Comparison of ENCODE assay signal across 25 cellular contexts in the genomic region with DNA sequence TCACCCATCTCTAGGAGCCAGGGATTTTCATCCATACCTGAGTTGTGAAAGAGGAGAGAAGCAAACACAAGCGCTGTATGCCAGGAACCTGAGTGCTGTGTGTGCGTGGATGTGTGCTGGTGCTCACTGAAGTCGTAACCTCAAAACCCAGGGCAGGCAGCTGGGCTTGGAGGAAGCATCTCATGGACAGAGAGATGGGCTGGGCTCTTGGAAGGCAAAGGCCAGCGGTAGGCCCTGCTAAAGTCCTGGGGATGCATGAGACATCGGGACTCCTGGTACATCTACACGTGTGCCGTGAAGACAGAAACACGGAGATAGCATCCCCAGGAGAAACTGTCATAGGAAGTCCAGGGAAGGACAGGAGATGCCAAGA. TPM values are rescaled to one million over a fixed set of nuclear protein-coding genes. Genes with fewer than 3 reads are reported as not detected.
DNase-seq lines count a peak whose midpoint lies in the region; ATAC-seq and TF ChIP-seq lines count a peak whose summit lies in the region.
"Had no signal": no experiment of that assay in that cellular context is flagged by ENCODE, and none has a peak within 500 bp of the region (broad histone marks: within the 10 kb centered on the region; RNA-seq: fewer than 3 reads in every experiment).

No MANE protein-coding gene starts in this region.

- no peaks in the 10 kb centered on the region for H3K36me3 ChIP-seq in left ventricle myocardium inferior
- H3K36me3 ChIP-seq: BLaER1 treated with 17β-estradiol and CSF1 and Interleukin-3, amounts not matched to agents 10 nM and 100 nM; SJSA1 had no signal

- no peak overlapping the region for H3K4me3 ChIP-seq in left ventricle myocardium inferior
- H3K4me3 ChIP-seq: SJSA1 had no signal

- H3K36me3 Mint-ChIP-seq in central memory CD8-positive, alpha-beta T cell (ENCODE audit: insufficient read depth) = peaks cover 4% of the 10 kb centered on the region
- H3K36me3 Mint-ChIP-seq in natural killer cell = no peaks in the 10 kb centered on the region
- no peaks in the 10 kb centered on the region for H3K36me3 Mint-ChIP-seq in type B pancreatic cell

- H3K27me3 ChIP-seq in left ventricle myocardium inferior (ENCODE audit: low read depth) = peaks cover 39% of the 10 kb centered on the region

- H3K9me3 ChIP-seq in left ventricle myocardium inferior (replicated peaks) = no peaks in the 10 kb centered on the region
- H3K9me3 ChIP-seq: BLaER1 treated with 17β-estradiol and CSF1 and Interleukin-3, amounts not matched to agents 10 nM and 100 nM; SJSA1 had no signal

- peak overlapping the region; percentile 57 for H3K4me3 Mint-ChIP-seq in central memory CD8-positive, alpha-beta T cell
- H3K4me3 Mint-ChIP-seq in natural killer cell (peak overlapping the region; percentile 58), type B pancreatic cell (peak overlapping the region; percentile 73)
- H3K4me3 Mint-ChIP-seq: T-helper 1 cell treated with Interleukin-12 subunit alpha and Interleukin-12 subunit beta and Interleukin-4 antibody, amounts not matched to agents 30 μg/mL and 1 μg/mL, for 36 hours had no signal

- intact Hi-C loops in Right ventricle myocardium inferior (cut with DNase I) (no loop called here), left ventricle myocardium inferior (cut with micrococcal nuclease) (no loop called here), natural killer cell (cut with micrococcal nuclease) (no loop called here)

- no peaks in the 10 kb centered on the region for H3K9me3 Mint-ChIP-seq in central memory CD8-positive, alpha-beta T cell
- H3K9me3 Mint-ChIP-seq in natural killer cell (no peaks in the 10 kb centered on the region), type B pancreatic cell (no peaks in the 10 kb centered on the region)
- H3K9me3 Mint-ChIP-seq: activated CD4-positive, alpha-beta T cell treated with anti-CD3 and anti-CD28 coated beads, Interleukin-2, amount 10 ng/mL, durations not matched to agents 7 days and 5 days; T-helper 1 cell treated with Interleukin-12 subunit alpha and Interleukin-12 subunit beta and Interleukin-4 antibody, amounts not matched to agents 30 μg/mL and 1 μg/mL, for 36 hours had no signal

- H3K4me1 Mint-ChIP-seq in central memory CD8-positive, alpha-beta T cell = peaks cover 24% of the 10 kb centered on the region
- peaks cover 14 to 24% of the 10 kb centered on the region in 2 donors for H3K4me1 Mint-ChIP-seq in natural killer cell
- no peaks in the 10 kb centered on the region for H3K4me1 Mint-ChIP-seq in type B pancreatic cell (ENCODE audit: unreplicated experiment)

- no peak overlapping the region for H3K27ac Mint-ChIP-seq in central memory CD8-positive, alpha-beta T cell (ENCODE audit: low read depth)
- H3K27ac Mint-ChIP-seq in natural killer cell (no peak overlapping the region), type B pancreatic cell (no peak overlapping the region)
- H3K27ac Mint-ChIP-seq: activated CD4-positive, alpha-beta T cell treated with anti-CD3 and anti-CD28 coated beads, Interleukin-2, amount 10 ng/mL, durations not matched to agents 7 days and 5 days; T-helper 1 cell treated with Interleukin-12 subunit alpha and Interleukin-12 subunit beta and Interleukin-4 antibody, amounts not matched to agents 30 μg/mL and 1 μg/mL, for 36 hours had no signal

- ATAC-seq in Right ventricle myocardium inferior (no peak), natural killer cell (no peak), GM18511 (IDR thresholded peaks at IDR 0.05; ENCODE audit: unreplicated experiment) (no peak), HG02588 (IDR thresholded peaks at IDR 0.05; ENCODE audit: unreplicated experiment) (no peak)
- no peak for ATAC-seq in central memory CD8-positive, alpha-beta T cell (replicated peaks; ENCODE audit: extremely low read depth, poor library complexity, severe bottlenecking)
- ATAC-seq: foreskin keratinocyte, HCT116, right cardiac atrium had no signal

- H3K27ac ChIP-seq in left ventricle myocardium inferior (replicated peaks) = no peak overlapping the region
- H3K27ac ChIP-seq: BLaER1 treated with 17β-estradiol and CSF1 and Interleukin-3, amounts not matched to agents 10 nM and 100 nM; foreskin keratinocyte; SJSA1 had no signal

- DNase-seq in Right ventricle myocardium inferior (ENCODE audit: missing footprints) (peak; percentile 28), left ventricle myocardium inferior (no peak), natural killer cell (no peak), type B pancreatic cell (ENCODE audit: extremely low spot score, unreplicated experiment) (no peak), middle frontal gyrus (ENCODE audit: extremely low spot score, low spot score) (no peak)
- no peak for DNase-seq in central memory CD8-positive, alpha-beta T cell (ENCODE audit: low spot score in 2 of 2)
- DNase-seq: ACHN; activated CD4-positive, alpha-beta T cell treated with anti-CD3 and anti-CD28 coated beads, Interleukin-2, amount 10 ng/mL, durations not matched to agents 7 days and 5 days; activated gamma-delta T cell; amygdala; DMS 273 treated with DMSO at 0.1 percent for 48 hours; effector CD4-positive, alpha-beta T cell; foreskin keratinocyte; hypothalamus; islet precursor cell; KBM-7; NCI-H1436; NCI-H524 had no signal

- H3K27me3 Mint-ChIP-seq in central memory CD8-positive, alpha-beta T cell = peaks cover 10% of the 10 kb centered on the region
- H3K27me3 Mint-ChIP-seq in natural killer cell (ENCODE audit: low read depth in 2 of 2) (peaks cover 0 to 22% of the 10 kb centered on the region in 2 donors), type B pancreatic cell (peaks cover 81% of the 10 kb centered on the region)

- peaks cover 24% of the 10 kb centered on the region for H3K4me1 ChIP-seq in left ventricle myocardium inferior
- H3K4me1 ChIP-seq: foreskin keratinocyte had no signal

- no peak for TF ChIP-seq CTCF in left ventricle myocardium inferior (IDR thresholded peaks at IDR 0.05; ENCODE audit: borderline replicate concordance)
- no peak for TF ChIP-seq CTCF in natural killer cell (IDR thresholded peaks at IDR 0.05)
- no peak for TF ChIP-seq CTCF in type B pancreatic cell (conservative IDR thresholded peaks at IDR 0.05)

RNA-seq across cellular contexts. Expression of a gene that starts 1.5 kb away (rescaled TPM):
- total RNA-seq in Right ventricle myocardium inferior (19.7 TPM), left ventricle myocardium inferior (23.3 TPM), natural killer cell (1 to 10 TPM; 4.8 to 8.2 (median 6.1) TPM), type B pancreatic cell (ENCODE audit: low replicate concordance) (5.9 and 6.9 TPM in 2 replicates)

RNA-seq across cellular contexts. Expression of a gene that starts 26.7 kb away (rescaled TPM):
- 39.3 TPM for total RNA-seq in Right ventricle myocardium inferior
- 32.9 TPM for total RNA-seq in left ventricle myocardium inferior
- total RNA-seq in natural killer cell = 10 to 100 TPM; 68.0 to 81.5 (median 75.7) TPM
- 93.5 and 116 TPM in 2 replicates for total RNA-seq in type B pancreatic cell (ENCODE audit: low replicate concordance)

RNA-seq across cellular contexts. Expression of a gene that starts 51.4 kb away (rescaled TPM):
- total RNA-seq in Right ventricle myocardium inferior (10.0 TPM), left ventricle myocardium inferior (10.0 TPM), natural killer cell (1 to 10 TPM; 5.4 to 9.8 (median 6.2) TPM), type B pancreatic cell (ENCODE audit: low replicate concordance) (23.9 and 31.5 TPM in 2 replicates)
